ENCODE assay signal across 1 cellular context in genomic region chr12:104458645-104459555, GRCh38.
TF ChIP-seq lines count a peak whose summit lies in the region.

No MANE protein-coding gene starts in this region.

TF ChIP-seq in GM12878, 131 proteins besides CTCF, POLR2A, EP300 and RAD21 (continued from another document):
- TF ChIP-seq, protein P1, sequence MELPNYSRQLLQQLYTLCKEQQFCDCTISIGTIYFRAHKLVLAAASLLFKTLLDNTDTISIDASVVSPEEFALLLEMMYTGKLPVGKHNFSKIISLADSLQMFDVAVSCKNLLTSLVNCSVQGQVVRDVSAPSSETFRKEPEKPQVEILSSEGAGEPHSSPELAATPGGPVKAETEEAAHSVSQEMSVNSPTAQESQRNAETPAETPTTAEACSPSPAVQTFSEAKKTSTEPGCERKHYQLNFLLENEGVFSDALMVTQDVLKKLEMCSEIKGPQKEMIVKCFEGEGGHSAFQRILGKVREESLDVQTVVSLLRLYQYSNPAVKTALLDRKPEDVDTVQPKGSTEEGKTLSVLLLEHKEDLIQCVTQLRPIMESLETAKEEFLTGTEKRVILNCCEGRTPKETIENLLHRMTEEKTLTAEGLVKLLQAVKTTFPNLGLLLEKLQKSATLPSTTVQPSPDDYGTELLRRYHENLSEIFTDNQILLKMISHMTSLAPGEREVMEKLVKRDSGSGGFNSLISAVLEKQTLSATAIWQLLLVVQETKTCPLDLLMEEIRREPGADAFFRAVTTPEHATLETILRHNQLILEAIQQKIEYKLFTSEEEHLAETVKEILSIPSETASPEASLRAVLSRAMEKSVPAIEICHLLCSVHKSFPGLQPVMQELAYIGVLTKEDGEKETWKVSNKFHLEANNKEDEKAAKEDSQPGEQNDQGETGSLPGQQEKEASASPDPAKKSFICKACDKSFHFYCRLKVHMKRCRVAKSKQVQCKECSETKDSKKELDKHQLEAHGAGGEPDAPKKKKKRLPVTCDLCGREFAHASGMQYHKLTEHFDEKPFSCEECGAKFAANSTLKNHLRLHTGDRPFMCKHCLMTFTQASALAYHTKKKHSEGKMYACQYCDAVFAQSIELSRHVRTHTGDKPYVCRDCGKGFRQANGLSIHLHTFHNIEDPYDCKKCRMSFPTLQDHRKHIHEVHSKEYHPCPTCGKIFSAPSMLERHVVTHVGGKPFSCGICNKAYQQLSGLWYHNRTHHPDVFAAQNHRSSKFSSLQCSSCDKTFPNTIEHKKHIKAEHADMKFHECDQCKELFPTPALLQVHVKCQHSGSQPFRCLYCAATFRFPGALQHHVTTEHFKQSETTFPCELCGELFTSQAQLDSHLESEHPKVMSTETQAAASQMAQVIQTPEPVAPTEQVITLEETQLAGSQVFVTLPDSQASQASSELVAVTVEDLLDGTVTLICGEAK (IDR thresholded peaks at IDR 0.05; ENCODE audit: borderline replicate concordance), result no peak
- TF ChIP-seq POLR2AphosphoS2 (IDR thresholded peaks at IDR 0.05; ENCODE audit: low read depth, low read length) (no peak; the same call in 1 of the 2 replicates), SRF (IDR thresholded peaks at IDR 0.05; ENCODE audit: low read depth in 2 of 2, low read length in 2 of 2) (no peak), SMC3 (IDR thresholded peaks at IDR 0.05; ENCODE audit: borderline replicate concordance, low read length) (0 out of 2 replicates have a peak, but pooled peaks have one; percentile 0), BHLHE40 (IDR thresholded peaks at IDR 0.05; ENCODE audit: borderline replicate concordance in 1 of 2, low read depth in 2 of 2, low read length in 1 of 2) (no peak), KLF5 (IDR thresholded peaks at IDR 0.05; ENCODE audit: partially characterized antibody) (no peak), SMARCA5 (IDR thresholded peaks at IDR 0.05) (no peak), SUPT20H (IDR thresholded peaks at IDR 0.05; ENCODE audit: borderline replicate concordance, control insufficient read depth, low read depth, low read length) (no peak), ESRRA (IDR thresholded peaks at IDR 0.05; ENCODE audit: low read length) (no peak), CEBPZ (IDR thresholded peaks at IDR 0.05; ENCODE audit: low read depth, low read length) (no peak), IRF5 (IDR thresholded peaks at IDR 0.05; ENCODE audit: borderline replicate concordance) (no peak), KAT2A (conservative IDR thresholded peaks at IDR 0.05; ENCODE audit: control insufficient read depth, low read depth, low read length) (no peak), MAX (IDR thresholded peaks at IDR 0.05; ENCODE audit: low read depth, low read length) (no peak), RFX5 (IDR thresholded peaks at IDR 0.05; ENCODE audit: low read depth, low read length) (no peak), FOXK2 (IDR thresholded peaks at IDR 0.05) (no peak), TAF1 (IDR thresholded peaks at IDR 0.05; ENCODE audit: borderline replicate concordance, low read depth, low read length) (no peak), ZSCAN29 (IDR thresholded peaks at IDR 0.05) (no peak), ELK1 (IDR thresholded peaks at IDR 0.05; ENCODE audit: low read depth, low read length) (0 out of 2 replicates have a peak, but pooled peaks have one; percentile 15), SPI1 (IDR thresholded peaks at IDR 0.05; ENCODE audit: borderline replicate concordance, insufficient read depth, low read depth, low read length) (no peak), DPF2 (IDR thresholded peaks at IDR 0.05) (no peak), PAX8 (IDR thresholded peaks at IDR 0.05) (no peak), STAT1 (conservative IDR thresholded peaks at IDR 0.05) (no peak), ATF3 (IDR thresholded peaks at IDR 0.05; ENCODE audit: borderline replicate concordance, extremely low read depth, low read depth, low read length) (no peak), CBFB (IDR thresholded peaks at IDR 0.05; ENCODE audit: low read depth) (no peak), ZNF274 (IDR thresholded peaks at IDR 0.05; ENCODE audit: insufficient read depth, insufficient read length) (no peak), TBL1XR1 (IDR thresholded peaks at IDR 0.05; ENCODE audit: low read depth, low read length) (no peak), FOS (IDR thresholded peaks at IDR 0.05; ENCODE audit: borderline replicate concordance, extremely low read depth, insufficient read length) (no peak), HDAC2 (IDR thresholded peaks at IDR 0.05) (no peak), RELB (IDR thresholded peaks at IDR 0.05; ENCODE audit: low read depth) (no peak), JUND (IDR thresholded peaks at IDR 0.05; ENCODE audit: low read depth, low read length) (no peak), EGR1 (IDR thresholded peaks at IDR 0.05; ENCODE audit: borderline replicate concordance in 1 of 2, low read depth in 2 of 2, low read length in 2 of 2) (no peak), MEF2B (IDR thresholded peaks at IDR 0.05; ENCODE audit: partially characterized antibody, poor library complexity, severe bottlenecking) (no peak), YBX1 (IDR thresholded peaks at IDR 0.05) (no peak)
- TF ChIP-seq, protein P2, sequence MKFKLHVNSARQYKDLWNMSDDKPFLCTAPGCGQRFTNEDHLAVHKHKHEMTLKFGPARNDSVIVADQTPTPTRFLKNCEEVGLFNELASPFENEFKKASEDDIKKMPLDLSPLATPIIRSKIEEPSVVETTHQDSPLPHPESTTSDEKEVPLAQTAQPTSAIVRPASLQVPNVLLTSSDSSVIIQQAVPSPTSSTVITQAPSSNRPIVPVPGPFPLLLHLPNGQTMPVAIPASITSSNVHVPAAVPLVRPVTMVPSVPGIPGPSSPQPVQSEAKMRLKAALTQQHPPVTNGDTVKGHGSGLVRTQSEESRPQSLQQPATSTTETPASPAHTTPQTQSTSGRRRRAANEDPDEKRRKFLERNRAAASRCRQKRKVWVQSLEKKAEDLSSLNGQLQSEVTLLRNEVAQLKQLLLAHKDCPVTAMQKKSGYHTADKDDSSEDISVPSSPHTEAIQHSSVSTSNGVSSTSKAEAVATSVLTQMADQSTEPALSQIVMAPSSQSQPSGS (IDR thresholded peaks at IDR 0.05; ENCODE audit: low read length), result no peak
- TF ChIP-seq, protein P3, sequence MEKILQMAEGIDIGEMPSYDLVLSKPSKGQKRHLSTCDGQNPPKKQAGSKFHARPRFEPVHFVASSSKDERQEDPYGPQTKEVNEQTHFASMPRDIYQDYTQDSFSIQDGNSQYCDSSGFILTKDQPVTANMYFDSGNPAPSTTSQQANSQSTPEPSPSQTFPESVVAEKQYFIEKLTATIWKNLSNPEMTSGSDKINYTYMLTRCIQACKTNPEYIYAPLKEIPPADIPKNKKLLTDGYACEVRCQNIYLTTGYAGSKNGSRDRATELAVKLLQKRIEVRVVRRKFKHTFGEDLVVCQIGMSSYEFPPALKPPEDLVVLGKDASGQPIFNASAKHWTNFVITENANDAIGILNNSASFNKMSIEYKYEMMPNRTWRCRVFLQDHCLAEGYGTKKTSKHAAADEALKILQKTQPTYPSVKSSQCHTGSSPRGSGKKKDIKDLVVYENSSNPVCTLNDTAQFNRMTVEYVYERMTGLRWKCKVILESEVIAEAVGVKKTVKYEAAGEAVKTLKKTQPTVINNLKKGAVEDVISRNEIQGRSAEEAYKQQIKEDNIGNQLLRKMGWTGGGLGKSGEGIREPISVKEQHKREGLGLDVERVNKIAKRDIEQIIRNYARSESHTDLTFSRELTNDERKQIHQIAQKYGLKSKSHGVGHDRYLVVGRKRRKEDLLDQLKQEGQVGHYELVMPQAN (conservative IDR thresholded peaks at IDR 0.05), result no peak; the same call in 1 of the 2 replicates
- TF ChIP-seq, protein P4, sequence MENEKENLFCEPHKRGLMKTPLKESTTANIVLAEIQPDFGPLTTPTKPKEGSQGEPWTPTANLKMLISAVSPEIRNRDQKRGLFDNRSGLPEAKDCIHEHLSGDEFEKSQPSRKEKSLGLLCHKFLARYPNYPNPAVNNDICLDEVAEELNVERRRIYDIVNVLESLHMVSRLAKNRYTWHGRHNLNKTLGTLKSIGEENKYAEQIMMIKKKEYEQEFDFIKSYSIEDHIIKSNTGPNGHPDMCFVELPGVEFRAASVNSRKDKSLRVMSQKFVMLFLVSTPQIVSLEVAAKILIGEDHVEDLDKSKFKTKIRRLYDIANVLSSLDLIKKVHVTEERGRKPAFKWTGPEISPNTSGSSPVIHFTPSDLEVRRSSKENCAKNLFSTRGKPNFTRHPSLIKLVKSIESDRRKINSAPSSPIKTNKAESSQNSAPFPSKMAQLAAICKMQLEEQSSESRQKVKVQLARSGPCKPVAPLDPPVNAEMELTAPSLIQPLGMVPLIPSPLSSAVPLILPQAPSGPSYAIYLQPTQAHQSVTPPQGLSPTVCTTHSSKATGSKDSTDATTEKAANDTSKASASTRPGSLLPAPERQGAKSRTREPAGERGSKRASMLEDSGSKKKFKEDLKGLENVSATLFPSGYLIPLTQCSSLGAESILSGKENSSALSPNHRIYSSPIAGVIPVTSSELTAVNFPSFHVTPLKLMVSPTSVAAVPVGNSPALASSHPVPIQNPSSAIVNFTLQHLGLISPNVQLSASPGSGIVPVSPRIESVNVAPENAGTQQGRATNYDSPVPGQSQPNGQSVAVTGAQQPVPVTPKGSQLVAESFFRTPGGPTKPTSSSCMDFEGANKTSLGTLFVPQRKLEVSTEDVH (IDR thresholded peaks at IDR 0.05; ENCODE audit: low read depth, partially characterized antibody), result no peak
- TF ChIP-seq, protein P5, sequence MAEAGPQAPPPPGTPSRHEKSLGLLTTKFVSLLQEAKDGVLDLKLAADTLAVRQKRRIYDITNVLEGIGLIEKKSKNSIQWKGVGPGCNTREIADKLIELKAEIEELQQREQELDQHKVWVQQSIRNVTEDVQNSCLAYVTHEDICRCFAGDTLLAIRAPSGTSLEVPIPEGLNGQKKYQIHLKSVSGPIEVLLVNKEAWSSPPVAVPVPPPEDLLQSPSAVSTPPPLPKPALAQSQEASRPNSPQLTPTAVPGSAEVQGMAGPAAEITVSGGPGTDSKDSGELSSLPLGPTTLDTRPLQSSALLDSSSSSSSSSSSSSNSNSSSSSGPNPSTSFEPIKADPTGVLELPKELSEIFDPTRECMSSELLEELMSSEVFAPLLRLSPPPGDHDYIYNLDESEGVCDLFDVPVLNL (IDR thresholded peaks at IDR 0.05; ENCODE audit: low read depth, low read length), result no peak
